1 cellular context compared by ENCODE assay signal in genomic region chr1:9022773-9023172, GRCh38.
TF ChIP-seq lines count a peak whose summit lies in the region.

No MANE protein-coding gene starts in this region.

TF ChIP-seq in GM23338, 12 proteins besides CTCF, POLR2A, EP300 and RAD21 (continued from another document):
- no peak for TF ChIP-seq REST (IDR thresholded peaks at IDR 0.05; ENCODE audit: unreplicated experiment)
- no peak for TF ChIP-seq EZH2phosphoT487 (IDR thresholded peaks at IDR 0.05; ENCODE audit: unreplicated experiment)
- no peak for TF ChIP-seq ZNF114 (CRISPR knock-in tag; IDR thresholded peaks at IDR 0.05)
- no peak for TF ChIP-seq EZH2 (IDR thresholded peaks at IDR 0.05; ENCODE audit: low read depth, unreplicated experiment)
- no peak for TF ChIP-seq POLR2AphosphoS5 (IDR thresholded peaks at IDR 0.05; ENCODE audit: low read depth)
- TF ChIP-seq ZNF331 (CRISPR knock-in tag; IDR thresholded peaks at IDR 0.05; ENCODE audit: low read depth), result no peak
